ENCODE assay signal across 21 cellular contexts in genomic region chr1:153507926-153508583, GRCh38. TPM values are rescaled to one million over a fixed set of nuclear protein-coding genes. Genes with fewer than 3 reads are reported as not detected.
DNase-seq lines count a peak whose midpoint lies in the region; ATAC-seq, FAIRE-seq and TF ChIP-seq lines count a peak whose summit lies in the region.
"Had no signal": no experiment of that assay in that cellular context is flagged by ENCODE, and none has a peak within 500 bp of the region (broad histone marks: within the 10 kb centered on the region; RNA-seq: fewer than 3 reads in every experiment).

No MANE protein-coding gene starts in this region.

- ATAC-seq in PC-3, result peak; percentile 0; the same call in 1 of the 2 replicates
- ATAC-seq: activated T-cell treated with anti-CD3 and anti-CD28 coated beads, Interleukin-2, amount 50 U/mL, for 4 hours had no signal

- dilution Hi-C loops in keratinocyte (cut with MboI; ENCODE audit: extremely low pct_ligation_motif_present, low sequenced_read_pairs), result loop anchor here (10.0 kb wide), 1 partner anchor 153 kb away; the partner anchor contains the start of gene S100A9

- 80 to 87% (median 87%) methylated on average over 6 to 11 of the region's 11 CpGs for WGBS in spleen, 5 donors

- H3K36me3 Mint-ChIP-seq in CD4-positive, alpha-beta memory T cell, result no peaks in the 10 kb centered on the region
- H3K36me3 Mint-ChIP-seq: activated naive CD8-positive, alpha-beta T cell treated with anti-CD3 and anti-CD28 coated beads, Interleukin-2, amount 10 ng/mL, durations not matched to agents 7 days and 5 days had no signal

- peak overlapping the region; percentile 2; the same call in 1 of the 2 replicates for H2AFZ ChIP-seq in PC-3 (ENCODE audit: low read length)
- no peak overlapping the region for H2AFZ ChIP-seq in keratinocyte (ENCODE audit: control insufficient read depth, low read length)

- peak overlapping the region in 1 of 7 donors; percentile 68 for H3K27ac Mint-ChIP-seq in CD4-positive, alpha-beta memory T cell
- H3K27ac Mint-ChIP-seq: activated naive CD8-positive, alpha-beta T cell treated with anti-CD3 and anti-CD28 coated beads, Interleukin-2, amount 10 ng/mL, durations not matched to agents 7 days and 5 days had no signal

- no peak overlapping the region for H3K4me3 Mint-ChIP-seq in CD4-positive, alpha-beta memory T cell
- H3K4me3 Mint-ChIP-seq: activated naive CD8-positive, alpha-beta T cell treated with anti-CD3 and anti-CD28 coated beads, Interleukin-2, amount 10 ng/mL, durations not matched to agents 7 days and 5 days; activated T-cell treated with anti-CD3 and anti-CD28 coated beads, Interleukin-2, amount 50 U/mL, for 4 hours had no signal

- H3K4me2 ChIP-seq in PC-3 (ENCODE audit: low read length) (peak overlapping the region; percentile 60), keratinocyte (ENCODE audit: control insufficient read depth, extremely low read depth, insufficient read depth, low read depth, low read length) (peak overlapping the region; percentile 17)

- DNase-seq in Daoy (ENCODE audit: low read depth) (peak; percentile 34), PC-3 (no peak), keratinocyte (ENCODE audit: low read depth, low spot score) (no peak), spleen (no peak), DMS79 (lab: John Stamatoyannopoulos, UW) (no peak), hepatic stellate cell (ENCODE audit: low spot score) (no peak)
- DNase-seq in CD4-positive, alpha-beta memory T cell, result no peak
- DNase-seq in stimulated activated CD4-positive, alpha-beta T cell treated with anti-CD3 and anti-CD28 coated beads, Interleukin-4, amount 100 ng/mL, for 1 hour, result no peak
- DNase-seq: activated CD4-positive, alpha-beta T cell treated with anti-CD3 and anti-CD28 coated beads, Interleukin-2, amount 50 U/mL, for 4 hours; activated naive CD8-positive, alpha-beta T cell treated with anti-CD3 and anti-CD28 coated beads, Interleukin-2, amount 10 ng/mL, durations not matched to agents 7 days and 5 days; activated T-cell treated with anti-CD3 and anti-CD28 coated beads, Interleukin-2, amount 50 U/mL, for 4 hours; AML-193; central memory CD4-positive, alpha-beta T cell; DMS 273 treated with DMSO at 0.1 percent for 48 hours; NCI-H187 treated with DMSO at 0.1 percent for 48 hours; NCI-H510A treated with DMSO at 0.1 percent for 48 hours; nucleus accumbens; stimulated activated naive CD4-positive, alpha-beta T cell treated with Interleukin-2 at 50 U/mL for 16 hours had no signal

- intact Hi-C loops in PC-3 (cut with micrococcal nuclease), result loop anchor here (5.0 kb wide), 1 partner anchor 239 kb away; no protein-coding TSS in a partner anchor
- intact Hi-C loops in spleen (cut with DNase I; ENCODE audit: low total_unique reads), result no loop called here
- intact Hi-C loops in CD4-positive, alpha-beta memory T cell (cut with micrococcal nuclease), result no loop called here

- H3K27ac ChIP-seq in PC-3 (ENCODE audit: low read length) (peak overlapping the region; percentile 82), keratinocyte (ENCODE audit: control insufficient read depth, insufficient read depth, low read length) (no peak overlapping the region), spleen (peak overlapping the region in 5 of 8 donors; percentile 44 to 63 (median 47))
- H3K27ac ChIP-seq in CD4-positive, alpha-beta memory T cell (ENCODE audit: low read depth, low read length), result no peak overlapping the region
- H3K27ac ChIP-seq: SK-N-MC had no signal

- H3K27me3 Mint-ChIP-seq in CD4-positive, alpha-beta memory T cell, result no peaks in the 10 kb centered on the region
- H3K27me3 Mint-ChIP-seq: activated naive CD8-positive, alpha-beta T cell treated with anti-CD3 and anti-CD28 coated beads, Interleukin-2, amount 10 ng/mL, durations not matched to agents 7 days and 5 days had no signal

- no TSS peak for BruUV-seq in PC-3 (replicated peaks; lab: Mats Ljungman, UMichigan)

- POLR2A ChIA-PET in PC-3 (lab: Charles Lee; ENCODE audit: unreplicated experiment), result interaction anchor here (0.6 kb wide), 1 partner anchor 100 kb away, joined by 3 read pairs; no protein-coding TSS in a partner anchor
- POLR2A ChIA-PET in CD4-positive, alpha-beta memory T cell (lab: Charles Lee; ENCODE audit: partially characterized antibody), result interaction anchor here (1.0 kb wide), 1 partner anchor 61 kb away, joined by 3 read pairs; no protein-coding TSS in a partner anchor

- no peaks in the 10 kb centered on the region for H3K9me1 ChIP-seq in keratinocyte (ENCODE audit: control insufficient read depth, extremely low read depth, insufficient read depth, low read length)

- TF ChIP-seq POLR2A in spleen (IDR thresholded peaks at IDR 0.05), result no peak

- H4K20me1 ChIP-seq in PC-3 (ENCODE audit: low read length), result no peaks in the 10 kb centered on the region
- H4K20me1 ChIP-seq in keratinocyte (ENCODE audit: control insufficient read depth, extremely low read depth, insufficient read depth, low read length), result no peaks in the 10 kb centered on the region

- CTCF ChIA-PET in PC-3 (lab: Charles Lee), result interaction anchor here (0.7 to 1.1 kb wide), 2 partner anchors 26 to 52 kb away, joined by 3 to 4 read pairs; no protein-coding TSS in a partner anchor
- CTCF ChIA-PET in CD4-positive, alpha-beta memory T cell (lab: Charles Lee; ENCODE audit: partially characterized antibody), result interaction anchor here (1.3 to 12.4 kb wide), 9 partner anchors 13 to 478 kb away, joined by 3 to 243 read pairs (median 11); partner anchors contain the start of genes RAB13, S100A14 and S100A2

- H3F3A ChIP-seq in PC-3 (ENCODE audit: low read length, unreplicated experiment), result peaks cover 8% of the 10 kb centered on the region

- no peaks in the 10 kb centered on the region for H3K9me3 Mint-ChIP-seq in CD4-positive, alpha-beta memory T cell
- H3K9me3 Mint-ChIP-seq: activated naive CD8-positive, alpha-beta T cell treated with anti-CD3 and anti-CD28 coated beads, Interleukin-2, amount 10 ng/mL, durations not matched to agents 7 days and 5 days; activated T-cell treated with anti-CD3 and anti-CD28 coated beads, Interleukin-2, amount 50 U/mL, for 4 hours had no signal

- H3K9me2 ChIP-seq in PC-3 (replicated peaks; ENCODE audit: low read length), result no peaks in the 10 kb centered on the region

- H3K4me3 ChIP-seq in PC-3 (ENCODE audit: low read length) (no peak overlapping the region), keratinocyte (ENCODE audit: control insufficient read depth in 2 of 3, extremely low read depth in 1 of 3, insufficient read depth in 2 of 3, low read depth in 1 of 3, low read length in 3 of 3) (no peak overlapping the region), spleen (no peak overlapping the region)
- no peak overlapping the region for H3K4me3 ChIP-seq in CD4-positive, alpha-beta memory T cell (ENCODE audit: low read length in 2 of 2)
- H3K4me3 ChIP-seq: lung, SK-N-MC had no signal

- H3K9ac ChIP-seq in PC-3 (ENCODE audit: low read length) (peak overlapping the region; percentile 52), keratinocyte (ENCODE audit: control insufficient read depth, extremely low read depth, insufficient read depth, low read length) (no peak overlapping the region)

- H3K4me1 Mint-ChIP-seq in CD4-positive, alpha-beta memory T cell, result peaks cover 3 to 6% (median 5%) of the 10 kb centered on the region in 4 donors

- TF ChIP-seq CTCF in PC-3 (conservative IDR thresholded peaks at IDR 0.05; ENCODE audit: low read depth, low read length), result no peak
- TF ChIP-seq CTCF in keratinocyte (optimal IDR thresholded peaks at IDR 0.05 in 1 of 3, IDR thresholded peaks at IDR 0.05 in 1 of 3, conservative IDR thresholded peaks at IDR 0.05 in 1 of 3; ENCODE audit: extremely low read depth in 1 of 3, insufficient read depth in 2 of 3, low read length in 3 of 3), result no peak
- TF ChIP-seq CTCF in spleen (IDR thresholded peaks at IDR 0.05 in 8 of 11, conservative IDR thresholded peaks at IDR 0.05 in 3 of 11), result no peak

- no peak for FAIRE-seq in keratinocyte (lab: Jason Lieb, UNC)

- peaks cover 57% of the 10 kb centered on the region for H3K4me1 ChIP-seq in PC-3 (ENCODE audit: insufficient read depth, low read length)
- H3K4me1 ChIP-seq in keratinocyte (ENCODE audit: control insufficient read depth, extremely low read depth, insufficient read depth, low read length), result peaks cover 32% of the 10 kb centered on the region
- peaks cover 0 to 17% (median 7%) of the 10 kb centered on the region in 6 donors for H3K4me1 ChIP-seq in spleen
- H3K4me1 ChIP-seq in CD4-positive, alpha-beta memory T cell (ENCODE audit: insufficient read depth, low read length), result no peaks in the 10 kb centered on the region

- no peaks in the 10 kb centered on the region for H3K36me3 ChIP-seq in PC-3 (ENCODE audit: low read depth, low read length)
- H3K36me3 ChIP-seq in keratinocyte (ENCODE audit: control insufficient read depth in 2 of 2, extremely low read depth in 1 of 2, insufficient read depth in 2 of 2, low read length in 2 of 2), result no peaks in the 10 kb centered on the region
- no peaks in the 10 kb centered on the region for H3K36me3 ChIP-seq in spleen
- H3K36me3 ChIP-seq in CD4-positive, alpha-beta memory T cell (ENCODE audit: insufficient read depth, low read length), result no peaks in the 10 kb centered on the region

- H3K79me2 ChIP-seq in PC-3 (ENCODE audit: low read length), result no peaks in the 10 kb centered on the region
- no peaks in the 10 kb centered on the region for H3K79me2 ChIP-seq in keratinocyte (ENCODE audit: control insufficient read depth, insufficient read depth, low read length)

- H3K27me3 ChIP-seq in PC-3 (ENCODE audit: low read length) (no peaks in the 10 kb centered on the region), keratinocyte (ENCODE audit: control insufficient read depth, extremely low read depth, insufficient read depth, low read length) (no peaks in the 10 kb centered on the region), spleen (replicated peaks in 1 of 7) (no peaks in the 10 kb centered on the region)
- H3K27me3 ChIP-seq in CD4-positive, alpha-beta memory T cell (ENCODE audit: insufficient read depth, low read length), result no peaks in the 10 kb centered on the region

- no peaks in the 10 kb centered on the region for H3K9me3 ChIP-seq in PC-3 (ENCODE audit: low read length)
- no peaks in the 10 kb centered on the region for H3K9me3 ChIP-seq in keratinocyte (ENCODE audit: control insufficient read depth, low read depth, low read length)
- no peaks in the 10 kb centered on the region for H3K9me3 ChIP-seq in spleen
- no peaks in the 10 kb centered on the region for H3K9me3 ChIP-seq in CD4-positive, alpha-beta memory T cell (ENCODE audit: control insufficient read depth in 1 of 2, low read length in 2 of 2)

RNA-seq across cellular contexts. Expression of gene S100A6, which starts 27.7 kb away (rescaled TPM):
- 428 and 491 TPM in 2 replicates for total RNA-seq in Daoy (2014; rRNA removed; shearing (Covaris generic))
- total RNA-seq in PC-3 (2014; rRNA removed) (1,818 and 2,572 TPM in 2 replicates), spleen (100 to 1,000 TPM; 121 to 403 (median 193) TPM)
- polyA plus RNA-seq in keratinocyte (1,608 to 5,801 TPM (median 2,598 TPM) in 3 replicates), spleen (100 to 1,000 TPM; 578 to 779 (median 653) TPM)
- polyA plus RNA-seq in keratinocyte (2011; ENCODE audit: low read depth), result 9,460 TPM
- 2,886 and 4,097 TPM in 2 replicates for polyA plus RNA-seq in keratinocyte (2011; cell fraction: cytosol; rRNA removed)
- polyA plus RNA-seq in keratinocyte (2011; cell fraction: nucleus; rRNA removed), result 986 and 1,204 TPM in 2 replicates
- polyA plus RNA-seq in keratinocyte (2012; ENCODE audit: low replicate concordance), result 5,777 and 7,954 TPM in 2 replicates
- polyA minus RNA-seq in keratinocyte, result 688 to 4,480 TPM (median 1,878 TPM) in 3 replicates
- polyA minus RNA-seq in keratinocyte (2011; cell fraction: cytosol; rRNA and poly(A)+ RNA removed), result 8,278 TPM
- 423 and 447 TPM in 2 replicates for polyA minus RNA-seq in keratinocyte (2011; cell fraction: nucleus; rRNA and poly(A)+ RNA removed)
- total RNA-seq in CD4-positive, alpha-beta memory T cell, result 100 to 1,000 TPM; 342 to 356 TPM
- polyA plus RNA-seq in CD4-positive, alpha-beta memory T cell, result 100 to 1,000 TPM; 848 to 918 TPM
- total RNA-seq: OCI-LY7 had no signal

RNA-seq across cellular contexts. Expression of gene S100A5, which starts 32.7 kb away (rescaled TPM):
- total RNA-seq in Daoy (2014; rRNA removed; shearing (Covaris generic)), result 0.34 TPM in 1 of 2 replicates, not detected in the other
- total RNA-seq in PC-3 (2014; rRNA removed), result 2.5 and 6.3 TPM in 2 replicates
- 0.20 to 0.76 TPM (median 0.24 TPM) in 3 replicates for polyA plus RNA-seq in keratinocyte
- not detected for polyA plus RNA-seq in keratinocyte (2011; ENCODE audit: low read depth)
- 0.22 and 0.74 TPM in 2 replicates for polyA plus RNA-seq in keratinocyte (2011; cell fraction: cytosol; rRNA removed)
- not detected in 2 replicates for polyA plus RNA-seq in keratinocyte (2011; cell fraction: nucleus; rRNA removed)
- polyA plus RNA-seq in keratinocyte (2012; ENCODE audit: low replicate concordance), result 0.57 and 1.0 TPM in 2 replicates
- polyA minus RNA-seq in keratinocyte, result not detected in 3 replicates
- not detected for polyA minus RNA-seq in keratinocyte (2011; cell fraction: cytosol; rRNA and poly(A)+ RNA removed)
- polyA minus RNA-seq in keratinocyte (2011; cell fraction: nucleus; rRNA and poly(A)+ RNA removed), result not detected in 2 replicates
- 1 to 10 TPM in 1 of 7 donors, not detected in 6; 2.8 TPM for total RNA-seq in spleen
- polyA plus RNA-seq in spleen, result under 1 TPM in 2 of 3 donors, not detected in 1; 0.32 to 0.46 TPM
- 1 to 10 TPM in 1 of 2 experiments, under 1 TPM in 1; 0.93 to 1.8 TPM for total RNA-seq in CD4-positive, alpha-beta memory T cell
- 1 to 10 TPM in 1 of 2 donors, not detected in 1; 1.5 TPM for polyA plus RNA-seq in CD4-positive, alpha-beta memory T cell
- total RNA-seq: OCI-LY7 had no signal

RNA-seq across cellular contexts. Expression of gene S100A4, which starts 37.6 kb away (rescaled TPM):
- 15.7 and 20.6 TPM in 2 replicates for total RNA-seq in Daoy (2014; rRNA removed; shearing (Covaris generic))
- total RNA-seq in PC-3 (2014; rRNA removed) (32.2 and 55.8 TPM in 2 replicates), spleen (100 to 1,000 TPM; 161 to 521 (median 309) TPM)
- polyA plus RNA-seq in keratinocyte (21.4 to 40.2 TPM (median 26.7 TPM) in 3 replicates), spleen (100 to 1,000 TPM; 309 to 755 (median 572) TPM)
- polyA plus RNA-seq in keratinocyte (2011; ENCODE audit: low read depth), result 10.6 TPM
- polyA plus RNA-seq in keratinocyte (2011; cell fraction: cytosol; rRNA removed), result 34.4 and 39.6 TPM in 2 replicates
- 24.4 and 25.2 TPM in 2 replicates for polyA plus RNA-seq in keratinocyte (2011; cell fraction: nucleus; rRNA removed)
- 26.4 and 34.9 TPM in 2 replicates for polyA plus RNA-seq in keratinocyte (2012; ENCODE audit: low replicate concordance)
- polyA minus RNA-seq in keratinocyte, result 6.5 to 13.9 TPM (median 6.6 TPM) in 3 replicates
- 12.3 TPM for polyA minus RNA-seq in keratinocyte (2011; cell fraction: cytosol; rRNA and poly(A)+ RNA removed)
- polyA minus RNA-seq in keratinocyte (2011; cell fraction: nucleus; rRNA and poly(A)+ RNA removed), result 4.0 and 9.2 TPM in 2 replicates
- total RNA-seq in CD4-positive, alpha-beta memory T cell, result 100 to 1,000 TPM; 329 to 346 TPM
- polyA plus RNA-seq in CD4-positive, alpha-beta memory T cell, result 1,000 to 10,000 TPM; 2,886 to 3,815 TPM

RNA-seq across cellular contexts. Expression of gene S100A3, which starts 41.0 kb away (rescaled TPM):
- total RNA-seq in Daoy (2014; rRNA removed; shearing (Covaris generic)), result 9.0 and 12.2 TPM in 2 replicates
- total RNA-seq in PC-3 (2014; rRNA removed) (4.6 and 7.9 TPM in 2 replicates), spleen (1 to 10 TPM in 2 of 7 donors, under 1 TPM in 1, not detected in 4; 0.44 to 1.3 (median 1.0) TPM)
- polyA plus RNA-seq in keratinocyte (12.6 to 24.0 TPM (median 15.1 TPM) in 3 replicates), spleen (1 to 10 TPM; 1.1 to 2.6 (median 2.2) TPM)
- 1.9 TPM for polyA plus RNA-seq in keratinocyte (2011; ENCODE audit: low read depth)
- polyA plus RNA-seq in keratinocyte (2011; cell fraction: cytosol; rRNA removed), result 10.1 and 13.0 TPM in 2 replicates
- polyA plus RNA-seq in keratinocyte (2011; cell fraction: nucleus; rRNA removed), result 47.3 and 67.5 TPM in 2 replicates
- 5.7 and 8.9 TPM in 2 replicates for polyA plus RNA-seq in keratinocyte (2012; ENCODE audit: low replicate concordance)
- 11.7 to 24.9 TPM (median 20.5 TPM) in 3 replicates for polyA minus RNA-seq in keratinocyte
- 8.2 TPM for polyA minus RNA-seq in keratinocyte (2011; cell fraction: cytosol; rRNA and poly(A)+ RNA removed)
- 4.5 and 6.0 TPM in 2 replicates for polyA minus RNA-seq in keratinocyte (2011; cell fraction: nucleus; rRNA and poly(A)+ RNA removed)
- total RNA-seq in CD4-positive, alpha-beta memory T cell, result not detected
- polyA plus RNA-seq in CD4-positive, alpha-beta memory T cell, result not detected
- total RNA-seq: activated naive CD8-positive, alpha-beta T cell treated with anti-CD3 and anti-CD28 coated beads, Interleukin-2, amount 10 ng/mL, durations not matched to agents 7 days and 5 days; activated T-cell treated with anti-CD3 and anti-CD28 coated beads, Interleukin-2, amount 50 U/mL, for 4 hours; OCI-LY7 had no signal

RNA-seq across cellular contexts. Expression of gene S100A7, which starts 47.6 kb away (rescaled TPM):
- not detected in 2 replicates for total RNA-seq in Daoy (2014; rRNA removed; shearing (Covaris generic))
- total RNA-seq in PC-3 (2014; rRNA removed), result not detected in 2 replicates
- 13.1 to 31.2 TPM (median 16.0 TPM) in 3 replicates for polyA plus RNA-seq in keratinocyte
- polyA plus RNA-seq in keratinocyte (2011; ENCODE audit: low read depth), result 12.2 TPM
- polyA plus RNA-seq in keratinocyte (2011; cell fraction: cytosol; rRNA removed), result 13.8 and 57.6 TPM in 2 replicates
- polyA plus RNA-seq in keratinocyte (2011; cell fraction: nucleus; rRNA removed), result 13.4 and 38.0 TPM in 2 replicates
- polyA plus RNA-seq in keratinocyte (2012; ENCODE audit: low replicate concordance), result 11.8 and 21.1 TPM in 2 replicates
- polyA minus RNA-seq in keratinocyte, result 0.92 to 3.0 TPM (median 2.2 TPM) in 3 replicates
- not detected for polyA minus RNA-seq in keratinocyte (2011; cell fraction: cytosol; rRNA and poly(A)+ RNA removed)
- 4.7 and 9.0 TPM in 2 replicates for polyA minus RNA-seq in keratinocyte (2011; cell fraction: nucleus; rRNA and poly(A)+ RNA removed)
- total RNA-seq in spleen, result not detected
- not detected for polyA plus RNA-seq in spleen
- total RNA-seq in CD4-positive, alpha-beta memory T cell, result not detected
- polyA plus RNA-seq in CD4-positive, alpha-beta memory T cell, result not detected
- total RNA-seq: activated naive CD8-positive, alpha-beta T cell treated with anti-CD3 and anti-CD28 coated beads, Interleukin-2, amount 10 ng/mL, durations not matched to agents 7 days and 5 days; activated T-cell treated with anti-CD3 and anti-CD28 coated beads, Interleukin-2, amount 50 U/mL, for 4 hours; lung; OCI-LY7 had no signal

Comparison
In these comparisons a context has a peak if more than half of its experiments do, and no peak if none do; other contexts are left out.
1. H3K27ac ChIP-seq: peak in PC-3 (single experiment) and spleen (5 of 8); none in keratinocyte (single experiment) and CD4-positive, alpha-beta memory T cell (single experiment).